ENCODE assay signal across 10 cellular contexts in genomic region chr20:24149881-24150307, GRCh38.
DNase-seq lines count a peak whose midpoint lies in the region; ATAC-seq and TF ChIP-seq lines count a peak whose summit lies in the region.
"Had no signal": no experiment of that assay in that cellular context is flagged by ENCODE, and none has a peak within 500 bp of the region (broad histone marks: within the 10 kb centered on the region; RNA-seq: fewer than 3 reads in every experiment).

No MANE protein-coding gene starts in this region.

- peak overlapping the region in 1 of 2 experiments; percentile 18; a peak in 1 of 4 replicates for H3K4me3 ChIP-seq in DND-41 (ENCODE audit: low read depth in 1 of 2, low read length in 2 of 2)
- H3K4me3 ChIP-seq in MG63, result no peak overlapping the region

- H3K27me3 Mint-ChIP-seq in endothelial cell (ENCODE audit: unreplicated experiment), result peaks cover 3% of the 10 kb centered on the region
- H3K27me3 Mint-ChIP-seq in neural crest cell (ENCODE audit: low read depth), result peaks cover 3% of the 10 kb centered on the region

- H2AFZ ChIP-seq in DND-41 (ENCODE audit: low read depth, low read length), result no peak overlapping the region

- H3K27ac ChIP-seq in DND-41 (ENCODE audit: low read length), result peak overlapping the region; percentile 87

- no peaks in the 10 kb centered on the region for H3K27me3 ChIP-seq in DND-41 (ENCODE audit: insufficient read depth, low read length, poor library complexity)
- no peaks in the 10 kb centered on the region for H3K27me3 ChIP-seq in MG63

- H3K36me3 ChIP-seq in DND-41 (ENCODE audit: insufficient read depth, low read length), result no peaks in the 10 kb centered on the region
- no peaks in the 10 kb centered on the region for H3K36me3 ChIP-seq in MG63

- ATAC-seq in DND-41 (ENCODE audit: insufficient read depth, low read depth) (no peak), GM19463 (IDR thresholded peaks at IDR 0.05; ENCODE audit: unreplicated experiment) (no peak), HG02885 (IDR thresholded peaks at IDR 0.05; ENCODE audit: poor library complexity, unreplicated experiment) (no peak)

- TF ChIP-seq CTCF in DND-41 (IDR thresholded peaks at IDR 0.05; ENCODE audit: borderline replicate concordance, extremely low read depth, low read length, poor library complexity, severe bottlenecking) (no peak), LNCAP (IDR thresholded peaks at IDR 0.05) (peak; percentile 70), endothelial cell (IDR thresholded peaks at IDR 0.05; ENCODE audit: unreplicated experiment) (peak; percentile 45), neural crest cell (conservative IDR thresholded peaks at IDR 0.05) (peak; percentile 66)

- H3K4me1 ChIP-seq in DND-41 (ENCODE audit: insufficient read depth, low read length), result peaks cover 24% of the 10 kb centered on the region

- H3K27ac Mint-ChIP-seq in endothelial cell (ENCODE audit: unreplicated experiment), result no peak overlapping the region
- no peak overlapping the region for H3K27ac Mint-ChIP-seq in neural crest cell (ENCODE audit: unreplicated experiment)

- H3K4me1 Mint-ChIP-seq in endothelial cell (ENCODE audit: unreplicated experiment) (no peaks in the 10 kb centered on the region), neural crest cell (no peaks in the 10 kb centered on the region)

- H3K4me3 Mint-ChIP-seq in endothelial cell (ENCODE audit: unreplicated experiment) (no peak overlapping the region), neural crest cell (no peak overlapping the region)

- DNase-seq in DND-41 (no peak), endothelial cell (ENCODE audit: low spot score) (peak; percentile 67), neural crest cell (ENCODE audit: low read depth, low spot score) (peak; percentile 56), MG63 (no peak), DMS114 treated with DMSO at 0.1 percent for 48 hours (lab: John Stamatoyannopoulos, UW; ENCODE audit: unreplicated experiment) (no peak)
- DNase-seq: central memory CD4-positive, alpha-beta T cell had no signal

- H3K36me3 Mint-ChIP-seq in endothelial cell (ENCODE audit: low read depth, unreplicated experiment), result no peaks in the 10 kb centered on the region
- H3K36me3 Mint-ChIP-seq in neural crest cell (ENCODE audit: low read depth), result no peaks in the 10 kb centered on the region

- H3K9me3 Mint-ChIP-seq in endothelial cell (ENCODE audit: unreplicated experiment), result no peaks in the 10 kb centered on the region
- no peaks in the 10 kb centered on the region for H3K9me3 Mint-ChIP-seq in neural crest cell

- no peaks in the 10 kb centered on the region for H4K20me1 ChIP-seq in DND-41 (ENCODE audit: insufficient read depth, low read length)

- no peak overlapping the region for H3K4me2 ChIP-seq in DND-41 (ENCODE audit: insufficient read depth, low read length)

- H3K9me3 ChIP-seq in DND-41 (ENCODE audit: insufficient read depth, low read length, severe bottlenecking) (peaks cover 32% of the 10 kb centered on the region), MG63 (no peaks in the 10 kb centered on the region)

- no peak overlapping the region for H3K9ac ChIP-seq in DND-41 (ENCODE audit: low read depth, low read length)
- H3K9ac ChIP-seq: KMS-11 had no signal

- H3K79me2 ChIP-seq in DND-41 (ENCODE audit: insufficient read depth, low read length), result no peaks in the 10 kb centered on the region

Comparison
In these comparisons a context has a peak if more than half of its experiments do, and no peak if none do; other contexts are left out.
1. DNase-seq: peak in endothelial cell (single experiment) and neural crest cell (single experiment); none in DND-41 (single experiment), MG63 (single experiment) and DMS114 treated with DMSO at 0.1 percent for 48 hours (single experiment).